1 cellular context compared by ENCODE assay signal in the genomic region with DNA sequence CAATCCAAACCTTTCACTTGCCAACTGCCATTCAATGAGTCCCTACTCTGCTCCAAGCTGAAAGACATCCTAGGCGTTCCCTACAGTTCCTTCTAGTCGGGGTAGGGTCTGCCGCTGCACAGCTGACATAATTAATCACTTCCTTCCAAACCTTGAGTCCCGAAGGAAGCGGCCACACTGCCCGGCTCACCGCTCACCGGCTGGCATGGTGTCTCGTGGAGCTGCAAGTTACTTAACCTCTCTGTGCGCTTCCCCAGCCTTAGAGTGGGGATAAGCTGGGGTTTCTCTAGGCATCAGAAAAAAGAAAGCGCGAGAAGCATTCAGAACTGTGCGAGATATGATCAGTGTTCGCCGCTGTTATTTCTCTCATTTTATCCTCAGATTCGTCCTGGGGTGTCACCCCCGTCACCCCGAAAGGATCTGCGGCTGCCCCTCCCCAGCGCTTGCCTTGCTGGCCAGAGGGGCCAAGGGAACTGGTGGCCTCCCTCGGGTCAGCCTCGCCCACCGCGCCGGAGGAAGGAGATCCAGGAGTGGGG.
TF ChIP-seq lines count a peak whose summit lies in the region.

No MANE protein-coding gene starts in this region.

TF ChIP-seq in A549, 52 proteins besides CTCF, POLR2A, EP300 and RAD21 (continued from another document):
- TF ChIP-seq REST (IDR thresholded peaks at IDR 0.05) = no peak
- no peak for TF ChIP-seq ZNF302 (CRISPR knock-in tag; IDR thresholded peaks at IDR 0.05)
